Comparison of ENCODE assay signal across 8 cellular contexts in the genomic region with DNA sequence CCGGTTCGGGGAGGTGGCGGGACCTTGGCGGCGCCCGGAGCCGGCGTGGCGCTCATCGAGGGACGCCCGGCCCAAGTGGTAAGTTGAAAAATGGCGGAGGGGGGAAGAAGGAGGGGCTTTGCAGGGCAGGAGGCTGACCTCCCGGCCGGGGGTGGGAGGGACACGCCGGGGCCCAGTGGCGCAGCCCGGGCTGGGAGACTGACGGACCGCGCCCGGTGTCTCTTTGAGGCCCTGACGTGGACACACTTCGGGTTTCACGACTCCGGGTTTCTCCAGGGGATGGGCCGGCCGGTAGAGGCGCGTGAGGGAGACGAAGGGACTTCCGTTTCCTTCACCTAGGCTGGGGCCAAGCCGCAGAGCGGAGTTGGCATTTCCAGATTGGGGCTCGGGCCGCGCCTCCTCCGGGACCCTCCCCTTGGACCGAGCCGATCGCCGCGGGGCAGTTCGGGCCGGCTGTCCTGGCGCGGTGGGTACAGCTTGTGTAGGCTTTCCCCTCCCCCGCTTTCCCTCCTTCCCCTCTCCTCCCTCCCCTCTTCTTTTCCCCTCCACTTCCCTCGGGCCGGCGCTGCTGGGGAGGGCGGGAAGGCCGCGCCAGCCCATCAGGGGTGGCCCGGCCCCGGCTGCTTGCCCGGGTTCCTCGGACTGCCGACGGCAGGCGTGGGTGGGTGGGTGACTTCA. TPM values are rescaled to one million over a fixed set of nuclear protein-coding genes. Genes with fewer than 3 reads are reported as not detected.
DNase-seq lines count a peak whose midpoint lies in the region; ATAC-seq and TF ChIP-seq lines count a peak whose summit lies in the region.

A gene (plus strand): TSS at position 226 of the 678 bp plus-strand sequence. CDS start 25,610 bp downstream, outside the sequence.

- peak within 1 kb of the TSS; percentile 85 for H4K8ac ChIP-seq in trophoblast cell (ENCODE audit: low read depth, low read length)

- H2AK5ac ChIP-seq in trophoblast cell (ENCODE audit: low read length): peak within 1 kb of the TSS; percentile 69

- peak within 1 kb of the TSS; percentile 70 for H3K4ac ChIP-seq in trophoblast cell (ENCODE audit: low read depth, low read length)

- H2AFZ ChIP-seq in SU-DHL-6 (ENCODE audit: low read depth, low read length, severe bottlenecking) (peak within 1 kb of the TSS; percentile 91), trophoblast cell (ENCODE audit: insufficient read depth, low read length, poor library complexity) (peak within 1 kb of the TSS; percentile 50)

- peak within 1 kb of the TSS; percentile 62 for H2BK120ac ChIP-seq in trophoblast cell (ENCODE audit: insufficient read depth, low read length, poor library complexity)

- H2BK12ac ChIP-seq in trophoblast cell (ENCODE audit: low read length): no peak within 1 kb of the TSS

- H3F3A ChIP-seq in SU-DHL-6 (ENCODE audit: insufficient read depth): 0 out of 2 replicates have a peak, but pooled peaks cover 4% of the 10 kb centered on the region

- peak within 1 kb of the TSS; percentile 88 for H3K4me2 ChIP-seq in SU-DHL-6 (ENCODE audit: low read depth, low read length, poor library complexity, severe bottlenecking)
- peak within 1 kb of the TSS; percentile 48 for H3K4me2 ChIP-seq in trophoblast cell (ENCODE audit: low read length)

- H3K27me3 ChIP-seq in H7 (ENCODE audit: control insufficient read depth, insufficient read depth, low read length) (no peaks in the 10 kb centered on the region), SU-DHL-6 (ENCODE audit: low read length) (no peaks in the 10 kb centered on the region), trophoblast cell (ENCODE audit: insufficient read depth, low read length) (no peaks in the 10 kb centered on the region), transverse colon (no peaks in the 10 kb centered on the region)

- peak within 1 kb of the TSS; percentile 90 for H4K12ac ChIP-seq in trophoblast cell (ENCODE audit: low read depth, low read length)

- in situ Hi-C loops in transverse colon (cut with MboI; ENCODE audit: low pct_ligation_motif_present in 1 of 4, low pct_unique_long_range_greater_than_20kb in 1 of 4, low sequenced_read_pairs in 3 of 4): no loop called here

- peak; percentile 82 for TF ChIP-seq POLR2A in transverse colon (IDR thresholded peaks at IDR 0.05)

- WGBS in trophoblast cell (ENCODE audit: extremely low coverage, insufficient coverage, insufficient read length): no CpG with 5 or more reads among the region's 62 CpGs
- WGBS in transverse colon (ENCODE audit: low coverage in 1 of 2), 2 donors: 53% methylated on average over 62 of the region's 62 CpGs; no CpG with 5 or more reads in 1 of the 2 donors

- no peak for TF ChIP-seq EP300 in transverse colon (IDR thresholded peaks at IDR 0.05; ENCODE audit: low read depth)

- TF ChIP-seq CTCF in SU-DHL-6 (IDR thresholded peaks at IDR 0.05; ENCODE audit: insufficient read depth, low read length, poor library complexity, severe bottlenecking) (no peak), transverse colon (IDR thresholded peaks at IDR 0.05) (peak in 2 of 5 experiments; percentile 7 to 14)

- no peaks in the 10 kb centered on the region for H3K36me3 ChIP-seq in H7 (replicated peaks; ENCODE audit: control insufficient read depth, insufficient read depth, low read length)
- H3K36me3 ChIP-seq in SU-DHL-6 (ENCODE audit: low read length): no peaks in the 10 kb centered on the region
- H3K36me3 ChIP-seq in trophoblast cell (ENCODE audit: control insufficient read depth in 1 of 2, insufficient read depth in 2 of 2, low read length in 2 of 2): peaks cover 0 to 3% of the 10 kb centered on the region in 2 experiments
- no peaks in the 10 kb centered on the region for H3K36me3 ChIP-seq in transverse colon

- H3K18ac ChIP-seq in trophoblast cell (ENCODE audit: low read length): peak within 1 kb of the TSS; percentile 49

- H3K4me1 ChIP-seq in trophoblast cell (ENCODE audit: control insufficient read depth in 1 of 2, insufficient read depth in 2 of 2, low read length in 2 of 2): no peaks in the 10 kb centered on the region
- H3K4me1 ChIP-seq in transverse colon: peaks cover 0 to 24% (median 2%) of the 10 kb centered on the region in 4 donors

- peak within 1 kb of the TSS; percentile 88 for H4K91ac ChIP-seq in trophoblast cell (ENCODE audit: low read depth, low read length)

- H4K20me1 ChIP-seq in SU-DHL-6 (ENCODE audit: low read depth, low read length): no peaks in the 10 kb centered on the region

- H3K4me3 ChIP-seq in H7 (ENCODE audit: insufficient read depth, low read depth, low read length) (peak within 1 kb of the TSS; percentile 82), SU-DHL-6 (ENCODE audit: insufficient read depth, low read length, poor library complexity, severe bottlenecking) (peak within 1 kb of the TSS; percentile 78), trophoblast cell (ENCODE audit: low read depth, low read length) (peak within 1 kb of the TSS; percentile 71), transverse colon (peak within 1 kb of the TSS; percentile 17 to 77 (median 64))

- peak within 1 kb of the TSS; percentile 87 for H2BK5ac ChIP-seq in trophoblast cell (ENCODE audit: low read depth, low read length, poor library complexity)

- intact Hi-C loops in Right ventricle myocardium superior (cut with DNase I) (no loop called here), transverse colon (cut with DNase I; ENCODE audit: low total_unique reads) (no loop called here)

- H3K79me1 ChIP-seq in trophoblast cell (ENCODE audit: low read length): peaks cover 8% of the 10 kb centered on the region

- peak; percentile 90 for DNase-seq in GM03348 (ENCODE audit: low spot score)
- DNase-seq in H7: peak; percentile 96
- peak; percentile 96 for DNase-seq in M059J (ENCODE audit: low read depth)
- DNase-seq in activated naive CD8-positive, alpha-beta T cell treated with anti-CD3 and anti-CD28 coated beads, Interleukin-2, amount 50 U/mL, for 16 hours (ENCODE audit: low read depth, low spot score): peak; percentile 0
- DNase-seq in Right ventricle myocardium superior: peak; percentile 88
- peak; percentile 80 to 86 for DNase-seq in trophoblast cell
- DNase-seq in transverse colon: peak; percentile 86

- H3K9ac ChIP-seq in SU-DHL-6 (ENCODE audit: low read length) (peak within 1 kb of the TSS; percentile 97), trophoblast cell (ENCODE audit: low read length) (peak within 1 kb of the TSS; percentile 79)

- no peaks in the 10 kb centered on the region for H3K9me3 ChIP-seq in SU-DHL-6 (ENCODE audit: insufficient read depth, low read length)
- H3K9me3 ChIP-seq in trophoblast cell (ENCODE audit: insufficient read depth, low read depth, low read length): no peaks in the 10 kb centered on the region
- H3K9me3 ChIP-seq in transverse colon: no peaks in the 10 kb centered on the region

- H3K14ac ChIP-seq in trophoblast cell (ENCODE audit: low read length): peak within 1 kb of the TSS; percentile 77

- H3K23ac ChIP-seq in trophoblast cell (ENCODE audit: low read length): no peak within 1 kb of the TSS

- peak; percentile 97 for ATAC-seq in Right ventricle myocardium superior (ENCODE audit: poor library complexity)

- H3K9me2 ChIP-seq in SU-DHL-6 (replicated peaks; ENCODE audit: insufficient read depth, low read length): no peaks in the 10 kb centered on the region

- peaks cover 46% of the 10 kb centered on the region for H3K79me2 ChIP-seq in SU-DHL-6 (ENCODE audit: insufficient read depth, low read length)
- H3K79me2 ChIP-seq in trophoblast cell (ENCODE audit: control insufficient read depth, insufficient read depth, low read length, poor library complexity): peaks cover 7% of the 10 kb centered on the region

- H3K27ac ChIP-seq in SU-DHL-6 (ENCODE audit: low read depth, low read length): peak within 1 kb of the TSS; percentile 90
- peak within 1 kb of the TSS; percentile 99 for H3K27ac ChIP-seq in trophoblast cell (ENCODE audit: low read depth, low read length)
- H3K27ac ChIP-seq in transverse colon: peak within 1 kb of the TSS; percentile 95 to 99 (median 98)

RNA-seq across cellular contexts. Expression of the gene that starts here (rescaled TPM):
- total RNA-seq in H7 (2014; rRNA removed; shearing (Covaris generic)): 27.2 and 37.7 TPM in 2 replicates
- 29.8 and 44.2 TPM in 2 replicates for total RNA-seq in M059J (2014; rRNA removed; shearing (Covaris generic))
- 28.9 TPM for total RNA-seq in Right ventricle myocardium superior
- 29.1 and 30.0 TPM in 2 replicates for polyA plus RNA-seq in trophoblast cell (2013)
- 10 to 100 TPM; 15.1 to 60.3 (median 41.2) TPM for total RNA-seq in transverse colon

Comparison
In these comparisons a context has a peak if more than half of its experiments do, and no peak if none do; other contexts are left out.
1. Peak in every context shown above with its lines: DNase-seq, ATAC-seq, H3K4me3 ChIP-seq and H3K27ac ChIP-seq.
2. DNase-seq: peak in every context shown above with its lines; median percentile 96 in H7; 96 in M059J; 90 in GM03348; 88 in Right ventricle myocardium superior; 86 in transverse colon; 83 in trophoblast cell; 0 in activated naive CD8-positive, alpha-beta T cell treated with anti-CD3 and anti-CD28 coated beads, Interleukin-2, amount 50 U/mL, for 16 hours.